Comparison of ENCODE assay signal across 11 cellular contexts in genomic region chr16:89949756-89950155, GRCh38. TPM values are rescaled to one million over a fixed set of nuclear protein-coding genes. Genes with fewer than 3 reads are reported as not detected.
DNase-seq lines count a peak whose midpoint lies in the region; ATAC-seq, FAIRE-seq and TF ChIP-seq lines count a peak whose summit lies in the region.
"Had no signal": no experiment of that assay in that cellular context is flagged by ENCODE, and none has a peak within 500 bp of the region (broad histone marks: within the 10 kb centered on the region; RNA-seq: fewer than 3 reads in every experiment).

No MANE protein-coding gene starts in this region.

- no peaks in the 10 kb centered on the region for H3K79me1 ChIP-seq in H9 (ENCODE audit: insufficient read depth, low read depth, low read length, poor library complexity, severe bottlenecking)

- POLR2A ChIA-PET in A549 (lab: Yijun Ruan, JAX), result interaction anchor here (0.6 kb wide), 1 partner anchor 40 kb away, joined by 3 read pairs; no protein-coding TSS in a partner anchor
- POLR2A ChIA-PET in K562 (lab: Yijun Ruan, JAX), result interaction anchor here (0.7 to 1.6 kb wide), 5 partner anchors 27 to 1234 kb away, joined by 3 to 5 read pairs (median 3); partner anchors contain the start of genes MC1R and TUBB3

- no peak overlapping the region for H4K91ac ChIP-seq in H9 (ENCODE audit: insufficient read length, low read depth, low read length)

- H2BK120ac ChIP-seq in H9 (ENCODE audit: low read depth, low read length, poor library complexity, severe bottlenecking), result no peak overlapping the region

- H3K9ac ChIP-seq in H9 (ENCODE audit: extremely low read depth, insufficient read length, low read length) (peak overlapping the region; percentile 1), K562 (ENCODE audit: insufficient read depth in 1 of 2, low read depth in 2 of 2, low read length in 2 of 2) (peak overlapping the region in 1 of 2 experiments; percentile 96; a peak in 2 of 4 replicates)

- H2BK12ac ChIP-seq in H9 (ENCODE audit: insufficient read length, low read depth, low read length), result no peak overlapping the region

- H3K4me1 ChIP-seq in A549 (peaks cover 11% of the 10 kb centered on the region; the same call in 2 of the 3 replicates), H9 (ENCODE audit: insufficient read depth, low read length) (no peaks in the 10 kb centered on the region), K562 (replicated peaks in 1 of 2; ENCODE audit: control insufficient read depth in 2 of 2, insufficient read depth in 2 of 2, low read length in 2 of 2) (peaks cover 0 to 26% of the 10 kb centered on the region in 2 experiments; a peak in 3 of 5 replicates)

- FAIRE-seq in A549 (lab: Jason Lieb, UNC), result no peak
- FAIRE-seq in K562 (lab: Jason Lieb, UNC), result no peak

- H3K27ac ChIP-seq in A549, result peak overlapping the region in 1 of 2 experiments; percentile 90; a peak in 2 of 6 replicates
- no peak overlapping the region for H3K27ac ChIP-seq in H9 (ENCODE audit: insufficient read length, low read depth, low read length)
- no peak overlapping the region for H3K27ac ChIP-seq in K562 (ENCODE audit: extremely low read depth, low read depth, low read length)

- CTCF ChIA-PET in A549 (lab: Yijun Ruan, JAX) (interaction anchor here (0.8 to 1.6 kb wide), 9 partner anchors 9 to 249 kb away, joined by 3 to 7 read pairs (median 4); partner anchors contain the start of gene MC1R), K562 (lab: Yijun Ruan, JAX; ENCODE audit: low intra/inter-chr PET ratio) (interaction anchor here (0.6 kb wide), 1 partner anchor 9 kb away, joined by 4 read pairs; no protein-coding TSS in a partner anchor)

- no peak overlapping the region for H2BK20ac ChIP-seq in H9 (ENCODE audit: low read depth, low read length, poor library complexity, severe bottlenecking)

- H3K4me2 ChIP-seq in A549, result peak overlapping the region; percentile 99
- H3K4me2 ChIP-seq in H9 (ENCODE audit: insufficient read depth, insufficient read length, low read length), result peak overlapping the region; percentile 22
- H3K4me2 ChIP-seq in K562 (ENCODE audit: insufficient read depth, low read length), result no peak overlapping the region

- no peak overlapping the region for H3K4ac ChIP-seq in H9 (ENCODE audit: low read depth, low read length)

- H3K9me1 ChIP-seq in K562 (ENCODE audit: control insufficient read depth, insufficient read depth, low read length), result peaks cover 3% of the 10 kb centered on the region

- ATAC-seq in A549, result no peak
- no peak for ATAC-seq in K562
- no peak for ATAC-seq in HG03521 (IDR thresholded peaks at IDR 0.05; ENCODE audit: unreplicated experiment)
- no peak for ATAC-seq in GM18858 (IDR thresholded peaks at IDR 0.05; ENCODE audit: unreplicated experiment)
- ATAC-seq in GM21619 (IDR thresholded peaks at IDR 0.05; ENCODE audit: unreplicated experiment), result no peak
- ATAC-seq: left lobe of liver had no signal

- H3K4me3 Mint-ChIP-seq in H9 (peak overlapping the region; percentile 67 to 84), mesothelial cell of epicardium (peak overlapping the region; percentile 80)

- no peaks in the 10 kb centered on the region for H3K79me2 ChIP-seq in H9 (ENCODE audit: insufficient read depth, low read length)
- H3K79me2 ChIP-seq in K562 (ENCODE audit: control insufficient read depth, insufficient read depth, low read length), result peaks cover 9% of the 10 kb centered on the region

- H3K36me3 Mint-ChIP-seq in H9 (ENCODE audit: insufficient read depth in 1 of 3, low read depth in 3 of 3) (peaks cover 0 to 5% (median 3%) of the 10 kb centered on the region in 3 experiments; a peak in 3 of 7 replicates), mesothelial cell of epicardium (no peaks in the 10 kb centered on the region)

- no peak overlapping the region for H2AK5ac ChIP-seq in H9 (ENCODE audit: insufficient read length, low read length)

- H3K27me3 ChIP-seq in H9 (ENCODE audit: insufficient read depth, low read length), result peaks cover 8% of the 10 kb centered on the region; the same call in 1 of the 2 replicates
- H3K27me3 ChIP-seq in K562 (ENCODE audit: control insufficient read depth in 2 of 2, insufficient read depth in 2 of 2, low read length in 2 of 2), result peaks cover 3 to 11% of the 10 kb centered on the region in 2 experiments; a peak in 4 of 5 replicates

- intact Hi-C loops in K562 (cut with micrococcal nuclease), result no loop called here

- DNase-seq in A549 (ENCODE audit: low read depth in 1 of 2, low spot score in 1 of 2), result no peak
- DNase-seq in H9, result no peak
- DNase-seq in K562 (ENCODE audit: extremely low read depth in 1 of 4, low spot score in 3 of 4), result no peak
- no peak for DNase-seq in mesothelial cell of epicardium (ENCODE audit: low spot score in 2 of 2, unreplicated experiment in 2 of 2)
- no peak for DNase-seq in NCI-H2107 (lab: John Stamatoyannopoulos, UW)
- DNase-seq: GF-D8, NCI-H510A treated with DMSO at 0.1 percent for 48 hours had no signal

- no peak overlapping the region for H3T11ph ChIP-seq in H9 (ENCODE audit: low read length)

- peaks cover 0 to 4% of the 10 kb centered on the region in 2 experiments; a peak in 3 of 5 replicates for H3K9me3 Mint-ChIP-seq in H9
- H3K9me3 Mint-ChIP-seq in mesothelial cell of epicardium, result no peaks in the 10 kb centered on the region

- H3K23ac ChIP-seq in H9 (ENCODE audit: insufficient read length, low read depth, low read length), result no peak overlapping the region

- BruUV-seq in K562 (replicated peaks; lab: Mats Ljungman, UMichigan), result TSS peak; percentile 31

- TF ChIP-seq POLR2A in A549 (IDR thresholded peaks at IDR 0.05; ENCODE audit: low read length) (no peak), K562 (conservative IDR thresholded peaks at IDR 0.05) (no peak)

- peak overlapping the region; percentile 24; the same call in 1 of the 2 replicates for H3K14ac ChIP-seq in H9 (ENCODE audit: insufficient read depth, low read length)

- no peak for TF ChIP-seq RAD21 in A549 (conservative IDR thresholded peaks at IDR 0.05 in 1 of 2, IDR thresholded peaks at IDR 0.05 in 1 of 2)
- TF ChIP-seq RAD21 in K562 (CRISPR knock-in tag; conservative IDR thresholded peaks at IDR 0.05 in 1 of 2, IDR thresholded peaks at IDR 0.05 in 1 of 2), result no peak

- no peaks in the 10 kb centered on the region for H3K9me3 ChIP-seq in A549
- H3K9me3 ChIP-seq in H9 (ENCODE audit: control insufficient read depth, low read depth, low read length), result no peaks in the 10 kb centered on the region
- no peaks in the 10 kb centered on the region for H3K9me3 ChIP-seq in K562 (replicated peaks; ENCODE audit: control insufficient read depth, insufficient read depth, low read depth, low read length)

- TF ChIP-seq CTCF in A549 (IDR thresholded peaks at IDR 0.05), result no peak
- TF ChIP-seq CTCF in H9 (conservative IDR thresholded peaks at IDR 0.05), result no peak
- TF ChIP-seq CTCF in K562 (IDR thresholded peaks at IDR 0.05 in 2 of 3, conservative IDR thresholded peaks at IDR 0.05 in 1 of 3; ENCODE audit: insufficient read depth in 2 of 3, low read depth in 1 of 3, low read length in 3 of 3), result no peak
- no peak for TF ChIP-seq CTCF in mesothelial cell of epicardium (IDR thresholded peaks at IDR 0.05; ENCODE audit: unreplicated experiment)

- H2AFZ ChIP-seq in H9 (ENCODE audit: low read length) (no peak overlapping the region), K562 (ENCODE audit: low read depth, low read length) (no peak overlapping the region)

- H2BK15ac ChIP-seq in H9 (ENCODE audit: low read depth, low read length), result no peak overlapping the region

- peaks cover 4 to 11% of the 10 kb centered on the region in 2 experiments for H3K4me1 Mint-ChIP-seq in H9
- H3K4me1 Mint-ChIP-seq in mesothelial cell of epicardium, result peaks cover 6% of the 10 kb centered on the region

- peaks cover 15% of the 10 kb centered on the region; the same call in 1 of the 3 replicates for H3K36me3 ChIP-seq in K562 (ENCODE audit: control insufficient read depth, insufficient read depth, low read length)

- H3K4me3 ChIP-seq in A549 (peak overlapping the region; percentile 88; the same call in 2 of the 3 replicates), K562 (peak overlapping the region; percentile 56; the same call in 1 of the 2 replicates)

- H2BK5ac ChIP-seq in H9 (ENCODE audit: insufficient read length, low read length), result no peak overlapping the region

- WGBS in A549 (ENCODE audit: missing lambda C conversion rate), result 97% methylated on average over 12 of the region's 12 CpGs
- WGBS in H9 (ENCODE audit: extremely low coverage, insufficient read length, low lambda C conversion rate), result no CpG with 5 or more reads among the region's 12 CpGs
- 94% methylated on average over 11 of the region's 12 CpGs for WGBS in K562 (ENCODE audit: insufficient coverage, low coverage, missing lambda C conversion rate)

- no peak overlapping the region for H3K18ac ChIP-seq in H9 (ENCODE audit: insufficient read length, low read depth, low read length)

- H3K27me3 Mint-ChIP-seq in H9 (ENCODE audit: low read depth), result peaks cover 43% of the 10 kb centered on the region
- H3K27me3 Mint-ChIP-seq in mesothelial cell of epicardium (ENCODE audit: low read depth), result peaks cover 30% of the 10 kb centered on the region

- TF ChIP-seq EP300 in A549 (IDR thresholded peaks at IDR 0.05) (no peak), K562 (IDR thresholded peaks at IDR 0.05; ENCODE audit: low read length) (no peak)

- H4K8ac ChIP-seq in H9 (replicated peaks; ENCODE audit: insufficient read length, low read depth, low read length), result no peak overlapping the region

- no peak overlapping the region for H3K56ac ChIP-seq in H9 (ENCODE audit: insufficient read length, low read depth, low read length)

- H4K20me1 ChIP-seq in H9 (ENCODE audit: control insufficient read depth, insufficient read depth, insufficient read length), result no peaks in the 10 kb centered on the region
- no peaks in the 10 kb centered on the region for H4K20me1 ChIP-seq in K562 (replicated peaks; ENCODE audit: control insufficient read depth, insufficient read depth, low read length)

- H3K27ac Mint-ChIP-seq in H9 (no peak overlapping the region), mesothelial cell of epicardium (peak overlapping the region; percentile 39)

- H3K23me2 ChIP-seq in H9 (ENCODE audit: insufficient read length, low read depth, low read length, poor library complexity, severe bottlenecking), result no peaks in the 10 kb centered on the region

- H4K5ac ChIP-seq in H9 (ENCODE audit: insufficient read length, low read depth, low read length), result no peak overlapping the region

- in situ Hi-C loops in K562 (cut with MboI), result no loop called here

RNA-seq across cellular contexts. Expression of gene DEF8, which starts 1.2 kb away (rescaled TPM):
- 63.6 and 69.4 TPM in 2 replicates for polyA plus RNA-seq in A549 (2011; rRNA removed)
- polyA plus RNA-seq in A549 (2012; cell fraction: cytosol; rRNA removed), result 154 and 175 TPM in 2 replicates
- 262 and 280 TPM in 2 replicates for polyA plus RNA-seq in A549 (2012; cell fraction: nucleus; rRNA removed)
- 83.0 to 88.7 TPM (median 86.5 TPM) in 3 replicates for polyA plus RNA-seq in A549 (2017; fragmentation: RNase III; extraction: RNeasy Plus Mini Kit Qiagen cat#74134 plus additional on column Dnase treatment)
- 38.2 and 39.0 TPM in 2 replicates for polyA minus RNA-seq in A549 (2011; rRNA and poly(A)+ RNA removed)
- 53.3 and 55.8 TPM in 2 replicates for total RNA-seq in H9 (2021)
- total RNA-seq in K562 (2011; cell fraction: chromatin; rRNA removed; ENCODE audit: low replicate concordance), result 71.6 and 183 TPM in 2 replicates
- total RNA-seq in K562 (2011; cell fraction: nucleolus; rRNA removed), result 99.4 and 127 TPM in 2 replicates
- total RNA-seq in K562 (2011; cell fraction: nucleoplasm; rRNA removed), result 79.5 and 80.2 TPM in 2 replicates
- 147 and 173 TPM in 2 replicates for total RNA-seq in K562 (2014; rRNA removed)
- total RNA-seq in K562 (2014; rRNA removed; fragmentation: Illumina TruSeq; extraction: Trizol), result 29.4 and 33.0 TPM in 2 replicates
- total RNA-seq in K562 (2015; rRNA removed; fragmentation: Illumina TruSeq; extraction: Trizol), result 58.6 and 63.2 TPM in 2 replicates
- total RNA-seq in K562 (2021), result 71.5 and 80.6 TPM in 2 replicates
- polyA plus RNA-seq in K562 (2011; rRNA removed), result 74.0 and 87.6 TPM in 2 replicates
- 119 and 177 TPM in 2 replicates for polyA plus RNA-seq in K562 (2011; cell fraction: cytosol; rRNA removed)
- polyA plus RNA-seq in K562 (2011; cell fraction: nucleus; rRNA removed), result 132 and 207 TPM in 2 replicates
- polyA plus RNA-seq in K562 (2012), result 63.5 and 81.5 TPM in 2 replicates
- polyA plus RNA-seq in K562 (2014; fragmentation: Illumina TruSeq; extraction: Trizol), result 42.3 and 88.3 TPM in 2 replicates
- 10 to 100 TPM; 39.3 to 60.1 TPM for polyA plus RNA-seq in K562 (2014; fragmentation: Nextera tagmentation; extraction: Ambion mirVana)
- 136 and 173 TPM in 2 replicates for polyA plus RNA-seq in K562 (2014; rRNA removed)
- 27.9 and 38.8 TPM in 2 replicates for polyA minus RNA-seq in K562 (2011; rRNA and poly(A)+ RNA removed)
- 32.6 and 34.2 TPM in 2 replicates for polyA minus RNA-seq in K562 (2011; cell fraction: cytosol; rRNA and poly(A)+ RNA removed)
- polyA minus RNA-seq in K562 (2011; cell fraction: nucleus; rRNA and poly(A)+ RNA removed), result 29.4 and 31.1 TPM in 2 replicates
- 70.9 to 74.2 TPM (median 74.1 TPM) in 3 replicates for total RNA-seq in mesothelial cell of epicardium

RNA-seq across cellular contexts. Expression of gene TUBB3, which starts 26.6 kb away (rescaled TPM):
- polyA plus RNA-seq in A549 (2011; rRNA removed) (48.8 and 48.9 TPM in 2 replicates), A549 (2017; fragmentation: RNase III; extraction: RNeasy Plus Mini Kit Qiagen cat#74134 plus additional on column Dnase treatment) (152 to 180 TPM (median 163 TPM) in 3 replicates), K562 (2011; rRNA removed) (3.2 and 10.4 TPM in 2 replicates), K562 (2014; fragmentation: Illumina TruSeq; extraction: Trizol) (5.0 and 10.0 TPM in 2 replicates), K562 (2014; fragmentation: Nextera tagmentation; extraction: Ambion mirVana) (under 1 TPM; 0.18 to 0.53 TPM), K562 (2014; rRNA removed) (6.8 and 8.3 TPM in 2 replicates)
- 289 and 332 TPM in 2 replicates for polyA plus RNA-seq in A549 (2012; cell fraction: cytosol; rRNA removed)
- 483 and 655 TPM in 2 replicates for polyA plus RNA-seq in A549 (2012; cell fraction: nucleus; rRNA removed)
- polyA minus RNA-seq in A549 (2011; rRNA and poly(A)+ RNA removed), result 73.7 and 103 TPM in 2 replicates
- total RNA-seq in H9 (2021) (164 and 176 TPM in 2 replicates), K562 (2014; rRNA removed) (12.5 and 15.5 TPM in 2 replicates), K562 (2014; rRNA removed; fragmentation: Illumina TruSeq; extraction: Trizol) (2.1 and 3.2 TPM in 2 replicates), K562 (2015; rRNA removed; fragmentation: Illumina TruSeq; extraction: Trizol) (6.4 and 8.1 TPM in 2 replicates), K562 (2021) (12.0 and 13.5 TPM in 2 replicates), mesothelial cell of epicardium (24.5 to 26.4 TPM (median 24.7 TPM) in 3 replicates)
- 5.7 and 13.6 TPM in 2 replicates for total RNA-seq in K562 (2011; cell fraction: chromatin; rRNA removed; ENCODE audit: low replicate concordance)
- total RNA-seq in K562 (2011; cell fraction: nucleolus; rRNA removed), result 8.2 and 8.3 TPM in 2 replicates
- 5.5 and 7.5 TPM in 2 replicates for total RNA-seq in K562 (2011; cell fraction: nucleoplasm; rRNA removed)
- 8.5 and 8.8 TPM in 2 replicates for polyA plus RNA-seq in K562 (2011; cell fraction: cytosol; rRNA removed)
- polyA plus RNA-seq in K562 (2011; cell fraction: nucleus; rRNA removed), result 10.4 and 12.3 TPM in 2 replicates
- 7.7 and 19.6 TPM in 2 replicates for polyA plus RNA-seq in K562 (2012)
- polyA minus RNA-seq in K562 (2011; rRNA and poly(A)+ RNA removed), result 3.5 and 4.5 TPM in 2 replicates
- 7.4 and 12.0 TPM in 2 replicates for polyA minus RNA-seq in K562 (2011; cell fraction: cytosol; rRNA and poly(A)+ RNA removed)
- 2.4 and 2.6 TPM in 2 replicates for polyA minus RNA-seq in K562 (2011; cell fraction: nucleus; rRNA and poly(A)+ RNA removed)

RNA-seq across cellular contexts. Expression of gene MC1R, which starts 31.1 kb away (rescaled TPM):
- polyA plus RNA-seq in A549 (2011; rRNA removed), result 7.4 and 8.0 TPM in 2 replicates
- 8.8 and 9.5 TPM in 2 replicates for polyA plus RNA-seq in A549 (2012; cell fraction: cytosol; rRNA removed)
- polyA plus RNA-seq in A549 (2012; cell fraction: nucleus; rRNA removed), result 44.8 and 58.2 TPM in 2 replicates
- 6.1 to 9.2 TPM (median 8.0 TPM) in 3 replicates for polyA plus RNA-seq in A549 (2017; fragmentation: RNase III; extraction: RNeasy Plus Mini Kit Qiagen cat#74134 plus additional on column Dnase treatment)
- 8.0 and 10.7 TPM in 2 replicates for polyA minus RNA-seq in A549 (2011; rRNA and poly(A)+ RNA removed)
- 4.7 TPM in 2 replicates for total RNA-seq in H9 (2021)
- 70.1 and 162 TPM in 2 replicates for total RNA-seq in K562 (2011; cell fraction: chromatin; rRNA removed; ENCODE audit: low replicate concordance)
- 54.5 and 55.7 TPM in 2 replicates for total RNA-seq in K562 (2011; cell fraction: nucleolus; rRNA removed)
- total RNA-seq in K562 (2011; cell fraction: nucleoplasm; rRNA removed), result 90.5 and 111 TPM in 2 replicates
- total RNA-seq in K562 (2014; rRNA removed), result 3.1 and 3.3 TPM in 2 replicates
- 0.67 and 0.87 TPM in 2 replicates for total RNA-seq in K562 (2014; rRNA removed; fragmentation: Illumina TruSeq; extraction: Trizol)
- 2.0 and 2.1 TPM in 2 replicates for total RNA-seq in K562 (2015; rRNA removed; fragmentation: Illumina TruSeq; extraction: Trizol)
- total RNA-seq in K562 (2021), result 3.4 and 3.5 TPM in 2 replicates
- polyA plus RNA-seq in K562 (2011; rRNA removed), result 3.5 and 4.2 TPM in 2 replicates
- polyA plus RNA-seq in K562 (2011; cell fraction: cytosol; rRNA removed), result 5.6 and 6.1 TPM in 2 replicates
- polyA plus RNA-seq in K562 (2011; cell fraction: nucleus; rRNA removed), result 27.9 and 42.6 TPM in 2 replicates
- 3.6 and 4.6 TPM in 2 replicates for polyA plus RNA-seq in K562 (2012)
- polyA plus RNA-seq in K562 (2014; fragmentation: Illumina TruSeq; extraction: Trizol), result 1.5 and 2.7 TPM in 2 replicates
- polyA plus RNA-seq in K562 (2014; fragmentation: Nextera tagmentation; extraction: Ambion mirVana), result under 1 TPM in 1 of 2 experiments, not detected in 1; 0.14 TPM
- polyA plus RNA-seq in K562 (2014; rRNA removed), result 4.7 and 5.3 TPM in 2 replicates
- polyA minus RNA-seq in K562 (2011; rRNA and poly(A)+ RNA removed), result 6.4 and 10.6 TPM in 2 replicates
- 1.6 and 2.7 TPM in 2 replicates for polyA minus RNA-seq in K562 (2011; cell fraction: cytosol; rRNA and poly(A)+ RNA removed)
- polyA minus RNA-seq in K562 (2011; cell fraction: nucleus; rRNA and poly(A)+ RNA removed), result 6.1 and 6.7 TPM in 2 replicates
- 6.7 to 7.5 TPM (median 7.5 TPM) in 3 replicates for total RNA-seq in mesothelial cell of epicardium
